Comparison of ENCODE assay signal across 13 cellular contexts in genomic region chr10:75098902-75099673, GRCh38. TPM values are rescaled to one million over a fixed set of nuclear protein-coding genes. Genes with fewer than 3 reads are reported as not detected.
DNase-seq lines count a peak whose midpoint lies in the region; ATAC-seq and TF ChIP-seq lines count a peak whose summit lies in the region.
"Had no signal": no experiment of that assay in that cellular context is flagged by ENCODE, and none has a peak within 500 bp of the region (broad histone marks: within the 10 kb centered on the region; RNA-seq: fewer than 3 reads in every experiment).

No MANE protein-coding gene starts in this region.

- no peaks in the 10 kb centered on the region for H3K9me3 Mint-ChIP-seq in activated CD4-positive, alpha-beta T cell treated with anti-CD3 and anti-CD28 coated beads, Interleukin-2, amount 10 ng/mL, durations not matched to agents 7 days and 5 days
- no peaks in the 10 kb centered on the region for H3K9me3 Mint-ChIP-seq in osteocyte (ENCODE audit: unreplicated experiment)

- H3K9me2 ChIP-seq in OCI-LY7 (ENCODE audit: insufficient read depth, low read length) = no peaks in the 10 kb centered on the region

- peaks cover 2% of the 10 kb centered on the region for H3K4me1 Mint-ChIP-seq in activated CD4-positive, alpha-beta T cell treated with anti-CD3 and anti-CD28 coated beads, Interleukin-2, amount 10 ng/mL, durations not matched to agents 7 days and 5 days
- peaks cover 7% of the 10 kb centered on the region for H3K4me1 Mint-ChIP-seq in osteocyte (ENCODE audit: unreplicated experiment)

- no peaks in the 10 kb centered on the region for H3K36me3 Mint-ChIP-seq in activated CD4-positive, alpha-beta T cell treated with anti-CD3 and anti-CD28 coated beads, Interleukin-2, amount 10 ng/mL, durations not matched to agents 7 days and 5 days (ENCODE audit: low read depth)
- H3K36me3 Mint-ChIP-seq in osteocyte (ENCODE audit: unreplicated experiment) = no peaks in the 10 kb centered on the region

- TF ChIP-seq CTCF in OCI-LY7 (conservative IDR thresholded peaks at IDR 0.05; ENCODE audit: low read length) (no peak), osteocyte (IDR thresholded peaks at IDR 0.05) (no peak)

- H3K27me3 ChIP-seq in skeletal muscle tissue (ENCODE audit: control insufficient read depth in 3 of 3, insufficient read depth in 3 of 3, low read length in 3 of 3) = no peaks in the 10 kb centered on the region

- no peak overlapping the region for H3K4me2 ChIP-seq in OCI-LY7 (ENCODE audit: low read length)

- H3K4me3 Mint-ChIP-seq in activated CD4-positive, alpha-beta T cell treated with anti-CD3 and anti-CD28 coated beads, Interleukin-2, amount 10 ng/mL, durations not matched to agents 7 days and 5 days = no peak overlapping the region
- H3K4me3 Mint-ChIP-seq in osteocyte (ENCODE audit: unreplicated experiment) = no peak overlapping the region

- H3K4me1 ChIP-seq in skeletal muscle tissue (ENCODE audit: control insufficient read depth in 3 of 3, insufficient read depth in 3 of 3, low read length in 3 of 3) (peaks cover 31 to 70% (median 56%) of the 10 kb centered on the region in 3 donors), OCI-LY7 (ENCODE audit: insufficient read depth, low read length, poor library complexity, severe bottlenecking) (no peaks in the 10 kb centered on the region)
- H3K4me1 ChIP-seq: HAP-1 had no signal

- H3K9ac ChIP-seq in skeletal muscle tissue (ENCODE audit: low read depth in 1 of 3, low read length in 3 of 3) = peak overlapping the region in 2 of 3 donors; percentile 25 to 72

- H3K27me3 Mint-ChIP-seq in activated CD4-positive, alpha-beta T cell treated with anti-CD3 and anti-CD28 coated beads, Interleukin-2, amount 10 ng/mL, durations not matched to agents 7 days and 5 days = no peaks in the 10 kb centered on the region
- no peaks in the 10 kb centered on the region for H3K27me3 Mint-ChIP-seq in osteocyte (ENCODE audit: unreplicated experiment)

- no TSS peak for BruUV-seq in OCI-LY7 (replicated peaks; lab: Mats Ljungman, UMichigan)

- intact Hi-C loops in OCI-LY7 (cut with micrococcal nuclease; ENCODE audit: unreplicated experiment) = loop anchor here (1.0 kb wide), 1 partner anchor 833 kb away; no protein-coding TSS in a partner anchor

- H3K27ac ChIP-seq in skeletal muscle tissue (ENCODE audit: low read depth, low read length) (no peak overlapping the region), OCI-LY7 (ENCODE audit: low read depth, low read length, poor library complexity, severe bottlenecking) (no peak overlapping the region)

- no peak for DNase-seq in activated CD4-positive, alpha-beta T cell treated with anti-CD3 and anti-CD28 coated beads, Interleukin-2, amount 10 ng/mL, durations not matched to agents 7 days and 5 days
- no peak for DNase-seq in activated CD4-positive, alpha-beta T cell treated with anti-CD3 and anti-CD28 coated beads, Interleukin-2, amount 50 U/mL, for 4 hours
- DNase-seq in NCI-H146 treated with DMSO at 0.1 percent for 48 hours (lab: John Stamatoyannopoulos, UW; ENCODE audit: unreplicated experiment) = peak; percentile 6
- peak; percentile 75 for DNase-seq in mesenteric fat pad (ENCODE audit: low spot score)
- DNase-seq in OCI-LY7 (ENCODE audit: low spot score) = no peak
- no peak for DNase-seq in osteocyte (ENCODE audit: extremely low spot score, unreplicated experiment)
- DNase-seq: NCI-H1105, NCI-H187 treated with DMSO at 0.1 percent for 48 hours, SHP77 treated with DMSO at 0.1 percent for 48 hours had no signal

- no peak overlapping the region for H2AFZ ChIP-seq in OCI-LY7 (ENCODE audit: low read length)

- H3K79me2 ChIP-seq in OCI-LY7 (ENCODE audit: insufficient read depth, low read depth, low read length) = no peaks in the 10 kb centered on the region

- H3K9me3 ChIP-seq in skeletal muscle tissue (ENCODE audit: control insufficient read depth in 3 of 3, low read length in 3 of 3) (no peaks in the 10 kb centered on the region), OCI-LY7 (ENCODE audit: low read length) (no peaks in the 10 kb centered on the region)
- H3K9me3 ChIP-seq: HAP-1 had no signal

- H3K4me3 ChIP-seq in skeletal muscle tissue (ENCODE audit: low read length in 3 of 3) (no peak overlapping the region), OCI-LY7 (ENCODE audit: low read depth, low read length, poor library complexity, severe bottlenecking) (no peak overlapping the region)
- H3K4me3 ChIP-seq: HAP-1, K562 had no signal

- CTCF ChIA-PET in activated CD4-positive, alpha-beta T cell treated with anti-CD3 and anti-CD28 coated beads, Interleukin-2, amount 10 ng/mL, durations not matched to agents 7 days and 5 days (lab: Charles Lee) = interaction anchor here (0.5 to 2.1 kb wide), 12 partner anchors 9 to 857 kb away, joined by 3 to 8 read pairs (median 4); partner anchors contain the start of gene COMTD1
- CTCF ChIA-PET in OCI-LY7 (lab: Charles Lee; ENCODE audit: unreplicated experiment) = no interaction called here

- H3K27ac Mint-ChIP-seq in activated CD4-positive, alpha-beta T cell treated with anti-CD3 and anti-CD28 coated beads, Interleukin-2, amount 10 ng/mL, durations not matched to agents 7 days and 5 days = peak overlapping the region; percentile 25
- no peak overlapping the region for H3K27ac Mint-ChIP-seq in osteocyte (ENCODE audit: unreplicated experiment)

- POLR2A ChIA-PET in activated CD4-positive, alpha-beta T cell treated with anti-CD3 and anti-CD28 coated beads, Interleukin-2, amount 10 ng/mL, durations not matched to agents 7 days and 5 days (lab: Charles Lee) = no interaction called here
- POLR2A ChIA-PET in OCI-LY7 (lab: Charles Lee) = no interaction called here

- peaks cover 27 to 31% (median 31%) of the 10 kb centered on the region in 3 donors for H3K36me3 ChIP-seq in skeletal muscle tissue (ENCODE audit: control insufficient read depth in 3 of 3, insufficient read depth in 3 of 3, low read length in 3 of 3)
- H3K36me3 ChIP-seq in OCI-LY7 (ENCODE audit: insufficient read depth, low read length) = no peaks in the 10 kb centered on the region
- H3K36me3 ChIP-seq: HAP-1 had no signal

- H4K20me1 ChIP-seq in OCI-LY7 (ENCODE audit: insufficient read depth, low read length) = no peaks in the 10 kb centered on the region

- ATAC-seq in HG03095 (IDR thresholded peaks at IDR 0.05; ENCODE audit: unreplicated experiment) = no peak

RNA-seq across cellular contexts. Expression of gene SAMD8, which starts 12.4 kb away (rescaled TPM):
- total RNA-seq in activated CD4-positive, alpha-beta T cell treated with anti-CD3 and anti-CD28 coated beads, Interleukin-2, amount 10 ng/mL, durations not matched to agents 7 days and 5 days = 10 to 100 TPM; 12.9 to 13.3 TPM
- 55.2 TPM for total RNA-seq in mesenteric fat pad
- 17.7 TPM for total RNA-seq in skeletal muscle tissue
- 8.3 and 8.8 TPM in 2 replicates for total RNA-seq in OCI-LY7 (2014; rRNA removed; shearing (Covaris generic))
- 16.7 and 18.9 TPM in 2 replicates for total RNA-seq in OCI-LY7 (2022)
- total RNA-seq in osteocyte = 25.9 and 26.4 TPM in 2 replicates

Comparison
In these comparisons a context has a peak if more than half of its experiments do, and no peak if none do; other contexts are left out.
1. DNase-seq: peak in NCI-H146 treated with DMSO at 0.1 percent for 48 hours (single experiment) and mesenteric fat pad (single experiment); none in activated CD4-positive, alpha-beta T cell treated with anti-CD3 and anti-CD28 coated beads, Interleukin-2, amount 10 ng/mL, durations not matched to agents 7 days and 5 days (single experiment), activated CD4-positive, alpha-beta T cell treated with anti-CD3 and anti-CD28 coated beads, Interleukin-2, amount 50 U/mL, for 4 hours (0 of 2), OCI-LY7 (single experiment) and osteocyte (single experiment).